8 cellular contexts compared by ENCODE assay signal in genomic region chr21:33587792-33588484, GRCh38. TPM values are rescaled to one million over a fixed set of nuclear protein-coding genes. Genes with fewer than 3 reads are reported as not detected.
DNase-seq lines count a peak whose midpoint lies in the region; ATAC-seq and TF ChIP-seq lines count a peak whose summit lies in the region.

No MANE protein-coding gene starts in this region.

- TF ChIP-seq CTCF in Caco-2 (IDR thresholded peaks at IDR 0.05; ENCODE audit: insufficient read depth in 1 of 2, low read depth in 1 of 2, low read length in 1 of 2, severe bottlenecking in 1 of 2, unreplicated experiment in 1 of 2), result no peak
- TF ChIP-seq CTCF in PC-3 (conservative IDR thresholded peaks at IDR 0.05; ENCODE audit: low read depth, low read length), result no peak

- H3K4me1 Mint-ChIP-seq in Caco-2 (ENCODE audit: low read depth, unreplicated experiment), result peaks cover 8% of the 10 kb centered on the region

- H3K9me3 ChIP-seq in Caco-2, result no peaks in the 10 kb centered on the region
- no peaks in the 10 kb centered on the region for H3K9me3 ChIP-seq in PC-3 (ENCODE audit: low read length)

- H3K4me3 Mint-ChIP-seq in Caco-2 (ENCODE audit: unreplicated experiment), result peak overlapping the region; percentile 91

- no peaks in the 10 kb centered on the region for H3K27me3 Mint-ChIP-seq in Caco-2 (ENCODE audit: insufficient read depth, unreplicated experiment)

- H4K20me1 ChIP-seq in PC-3 (ENCODE audit: low read length), result no peaks in the 10 kb centered on the region

- peak; percentile 46 to 54 for DNase-seq in Caco-2
- DNase-seq in PC-3, result peak; percentile 26
- DNase-seq in cerebellum (ENCODE audit: low spot score), result peak; percentile 38
- peak; percentile 38 for DNase-seq in kidney tubule cell (ENCODE audit: low spot score)
- DNase-seq in stimulated activated CD4-positive, alpha-beta T cell treated with anti-CD3 and anti-CD28 coated beads, Interleukin-4, amount 100 ng/mL, for 24 hours, result peak; percentile 19
- DNase-seq in cortex of kidney (lab: John Stamatoyannopoulos, UW), result no peak

- POLR2A ChIA-PET in Caco-2 (lab: Charles Lee) (interaction anchor here (0.5 to 2.0 kb wide), 6 partner anchors 30 to 108 kb away, joined by 3 to 17 read pairs (median 8); partner anchors contain the start of genes SON and TMEM50B), PC-3 (lab: Charles Lee; ENCODE audit: unreplicated experiment) (interaction anchor here (0.5 to 1.0 kb wide), 4 partner anchors 18 to 108 kb away, joined by 4 to 24 read pairs (median 6); partner anchors contain the start of gene TMEM50B)

- H3K4me1 ChIP-seq in Caco-2 (peaks cover 15% of the 10 kb centered on the region), PC-3 (ENCODE audit: insufficient read depth, low read length) (peaks cover 25% of the 10 kb centered on the region)

- peak overlapping the region; percentile 88 for H3K27ac Mint-ChIP-seq in Caco-2 (ENCODE audit: unreplicated experiment)

- intact Hi-C loops in Caco-2 (cut with micrococcal nuclease; ENCODE audit: unreplicated experiment) (no loop called here), PC-3 (cut with micrococcal nuclease) (loop anchor here (2.0 to 5.0 kb wide), 3 partner anchors 19 to 109 kb away; partner anchors contain the start of genes GART, SON and TMEM50B)

- no peaks in the 10 kb centered on the region for H3K9me2 ChIP-seq in PC-3 (replicated peaks; ENCODE audit: low read length)

- peak overlapping the region; percentile 22; the same call in 1 of the 2 replicates for H3K27ac ChIP-seq in PC-3 (ENCODE audit: low read length)

- H3K36me3 ChIP-seq in Caco-2 (ENCODE audit: control insufficient read depth, insufficient read depth, low read length) (no peaks in the 10 kb centered on the region), PC-3 (ENCODE audit: low read depth, low read length) (peaks cover 20% of the 10 kb centered on the region)

- H3K9ac ChIP-seq in PC-3 (ENCODE audit: low read length), result peak overlapping the region; percentile 95

- CTCF ChIA-PET in Caco-2 (lab: Charles Lee), result interaction anchor here (0.7 to 2.5 kb wide), 3 partner anchors 18 to 213 kb away, joined by 3 to 35 read pairs (median 3); partner anchors contain the start of gene TMEM50B
- CTCF ChIA-PET in PC-3 (lab: Charles Lee), result interaction anchor here (0.6 to 1.9 kb wide), 2 partner anchors 18 to 381 kb away, joined by 3 to 36 read pairs; no protein-coding TSS in a partner anchor

- H3K4me2 ChIP-seq in PC-3 (ENCODE audit: low read length), result peak overlapping the region; percentile 91

- H3K27me3 ChIP-seq in Caco-2 (replicated peaks; ENCODE audit: control insufficient read depth, insufficient read depth, low read length) (no peaks in the 10 kb centered on the region), PC-3 (ENCODE audit: low read length) (no peaks in the 10 kb centered on the region)

- ATAC-seq in GM18867 (IDR thresholded peaks at IDR 0.05; ENCODE audit: unreplicated experiment), result peak; percentile 38
- peak; percentile 21 for ATAC-seq in HG03103 (IDR thresholded peaks at IDR 0.05; ENCODE audit: low read depth, unreplicated experiment)
- peak; percentile 16 for ATAC-seq in PC-3

- no peaks in the 10 kb centered on the region for H3K9me3 Mint-ChIP-seq in Caco-2 (ENCODE audit: unreplicated experiment)

- BruUV-seq in Caco-2 (replicated peaks; lab: Mats Ljungman, UMichigan) (no TSS peak), PC-3 (replicated peaks; lab: Mats Ljungman, UMichigan) (TSS peak; percentile 37)

- peak overlapping the region; percentile 97 for H2AFZ ChIP-seq in PC-3 (ENCODE audit: low read length)

- peak overlapping the region; percentile 85 for H3K4me3 ChIP-seq in Caco-2 (ENCODE audit: low read depth, low read length)
- peak overlapping the region; percentile 98 for H3K4me3 ChIP-seq in PC-3 (ENCODE audit: low read length)

- peaks cover 39% of the 10 kb centered on the region for H3K36me3 Mint-ChIP-seq in Caco-2 (ENCODE audit: insufficient read depth, unreplicated experiment)

- peaks cover 36% of the 10 kb centered on the region for H3K79me2 ChIP-seq in PC-3 (ENCODE audit: low read length)

- H3F3A ChIP-seq in PC-3 (ENCODE audit: low read length, unreplicated experiment), result peaks cover 8% of the 10 kb centered on the region

RNA-seq across cellular contexts. Expression of gene DONSON, which starts 0.5 kb away (rescaled TPM):
- total RNA-seq in Caco-2 (2022) (36.2 and 36.4 TPM in 2 replicates), PC-3 (2014; rRNA removed) (29.2 and 41.9 TPM in 2 replicates), cerebellum (23.6 TPM)

RNA-seq across cellular contexts. Expression of gene SON, which starts 45.1 kb away (rescaled TPM):
- total RNA-seq in Caco-2 (2022) (220 and 273 TPM in 2 replicates), PC-3 (2014; rRNA removed) (180 and 373 TPM in 2 replicates), cerebellum (208 TPM)

RNA-seq across cellular contexts. Expression of gene GART, which starts 46.0 kb away (rescaled TPM):
- total RNA-seq in Caco-2 (2022), result 134 and 147 TPM in 2 replicates
- 118 and 142 TPM in 2 replicates for total RNA-seq in PC-3 (2014; rRNA removed)
- 74.2 TPM for total RNA-seq in cerebellum

RNA-seq across cellular contexts. Expression of gene CRYZL1, which starts 53.6 kb away (rescaled TPM):
- total RNA-seq in Caco-2 (2022) (26.6 and 29.1 TPM in 2 replicates), PC-3 (2014; rRNA removed) (12.4 and 16.6 TPM in 2 replicates), cerebellum (52.4 TPM)

RNA-seq across cellular contexts. Expression of gene ITSN1, which starts 54.4 kb away (rescaled TPM):
- total RNA-seq in Caco-2 (2022) (88.5 and 98.4 TPM in 2 replicates), PC-3 (2014; rRNA removed) (19.9 and 45.6 TPM in 2 replicates), cerebellum (83.7 TPM)
